Comparison of ENCODE assay signal across 2 cellular contexts in genomic region chr2:112606567-112606966, GRCh38.
TF ChIP-seq lines count a peak whose summit lies in the region.

No MANE protein-coding gene starts in this region.

TF ChIP-seq in IMR-90, 13 proteins besides CTCF, POLR2A, EP300 and RAD21:
- TF ChIP-seq MAFK (IDR thresholded peaks at IDR 0.05; ENCODE audit: low read depth, low read length) (no peak), ELK1 (IDR thresholded peaks at IDR 0.05; ENCODE audit: borderline replicate concordance, low read depth, low read length) (no peak), MXI1 (IDR thresholded peaks at IDR 0.05; ENCODE audit: borderline replicate concordance, low read depth, low read length) (no peak), RFX5 (IDR thresholded peaks at IDR 0.05; ENCODE audit: low read depth, low read length) (no peak), MAZ (IDR thresholded peaks at IDR 0.05; ENCODE audit: borderline replicate concordance, low read depth, low read length) (no peak), FOS (IDR thresholded peaks at IDR 0.05; ENCODE audit: low read depth, low read length) (no peak), RCOR1 (IDR thresholded peaks at IDR 0.05; ENCODE audit: insufficient replicate concordance, low read length) (no peak), CHD1 (IDR thresholded peaks at IDR 0.05; ENCODE audit: low read depth, low read length) (no peak), SMC3 (IDR thresholded peaks at IDR 0.05; ENCODE audit: low read depth, low read length) (no peak), BHLHE40 (IDR thresholded peaks at IDR 0.05; ENCODE audit: low read depth, low read length) (no peak)
TF ChIP-seq in IMR-90: peak in this region for 0.

TF ChIP-seq in HEK293T, 16 proteins besides CTCF, POLR2A, EP300 and RAD21:
- no peak for TF ChIP-seq ELF4 (IDR thresholded peaks at IDR 0.05)
- no peak for TF ChIP-seq FOXK2 (IDR thresholded peaks at IDR 0.05)
